Comparison of ENCODE assay signal across 7 cellular contexts in the genomic region with DNA sequence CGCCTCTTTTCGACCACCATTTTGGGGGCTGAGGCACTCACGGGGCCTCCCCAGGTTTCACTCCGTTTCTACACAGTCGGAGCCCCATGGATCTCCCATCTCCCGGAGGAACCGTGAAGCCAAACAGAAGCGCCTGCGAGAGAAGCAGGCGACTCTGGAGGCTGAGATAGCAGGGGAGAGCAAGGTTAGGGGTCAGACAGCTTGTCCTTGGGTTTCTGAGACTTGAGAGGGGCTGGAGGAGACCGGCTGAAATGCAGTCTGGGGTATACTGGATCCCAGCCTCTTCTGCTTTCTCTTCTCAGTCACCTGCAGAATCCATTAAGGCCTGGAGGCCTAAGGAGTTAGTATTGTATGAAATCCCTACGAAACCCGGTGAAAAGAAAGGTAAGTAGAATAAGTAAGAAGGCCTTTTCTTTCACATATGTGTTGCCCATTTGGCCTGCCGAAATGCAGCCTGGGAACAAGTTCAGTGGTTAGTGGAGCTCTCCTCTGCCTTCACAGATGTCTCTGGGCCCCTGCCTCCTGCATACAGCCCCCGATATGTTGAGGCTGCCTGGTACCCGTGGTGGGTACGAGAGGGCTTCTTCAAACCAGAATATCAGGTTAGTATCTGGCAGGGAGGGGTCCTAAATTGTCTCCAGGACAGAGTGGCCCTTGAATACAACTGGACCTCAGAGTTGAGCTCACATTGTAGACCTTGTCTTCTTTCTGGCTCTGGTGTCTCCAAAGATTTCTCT. TPM values are rescaled to one million over a fixed set of nuclear protein-coding genes. Genes with fewer than 3 reads are reported as not detected.
DNase-seq lines count a peak whose midpoint lies in the region; ATAC-seq and TF ChIP-seq lines count a peak whose summit lies in the region.
"Had no signal": no experiment of that assay in that cellular context is flagged by ENCODE, and none has a peak within 500 bp of the region (broad histone marks: within the 10 kb centered on the region; RNA-seq: fewer than 3 reads in every experiment).

No MANE protein-coding gene starts in this region.

- H3K36me3 ChIP-seq in HCT116 (ENCODE audit: control insufficient read depth in 1 of 2, insufficient read depth in 2 of 2, low read length in 2 of 2): peaks cover 14 to 34% of the 10 kb centered on the region in 2 experiments; a peak in 3 of 4 replicates
- peaks cover 38 to 46% of the 10 kb centered on the region in 2 donors for H3K36me3 ChIP-seq in muscle layer of duodenum (ENCODE audit: control insufficient read depth in 1 of 2, insufficient read depth in 2 of 2, low read length in 2 of 2)

- POLR2A ChIA-PET in HCT116 (lab: Charles Lee): no interaction called here

- H3K27ac ChIP-seq in HCT116 (ENCODE audit: low read depth, low read length) (peak overlapping the region; percentile 71), angular gyrus (ENCODE audit: low read depth, low read length) (peak overlapping the region; percentile 89), muscle layer of duodenum (ENCODE audit: low read length) (peak overlapping the region; percentile 93)

- H3K9me3 ChIP-seq in HCT116 (ENCODE audit: control insufficient read depth in 1 of 2, insufficient read depth in 1 of 2, low read depth in 1 of 2, low read length in 2 of 2) (no peaks in the 10 kb centered on the region), muscle layer of duodenum (ENCODE audit: control insufficient read depth in 1 of 2, low read length in 2 of 2) (no peaks in the 10 kb centered on the region)

- H3K79me2 ChIP-seq in HCT116 (ENCODE audit: insufficient read depth, low read length): no peaks in the 10 kb centered on the region; the same call in 1 of the 2 replicates

- RAD21 ChIA-PET in HCT116 (lab: Charles Lee; ENCODE audit: low non-redundant PET in 1 of 2, low total read pairs in 2 of 2, uncharacterized antibody in 2 of 2, unreplicated experiment in 2 of 2): interaction anchor here (1.0 to 1.2 kb wide), 6 partner anchors 28 to 172 kb away, joined by 3 to 8 read pairs (median 4); no protein-coding TSS in a partner anchor

- H3K4me2 ChIP-seq in HCT116 (ENCODE audit: low read length): peak overlapping the region; percentile 87

- TF ChIP-seq RAD21 in HCT116 (IDR thresholded peaks at IDR 0.05; ENCODE audit: low read depth): no peak

- H3K4me3 ChIP-seq in HCT116 (replicated peaks in 1 of 2; ENCODE audit: low read depth in 1 of 2, low read length in 2 of 2) (peak overlapping the region; percentile 58 to 72), muscle layer of duodenum (ENCODE audit: low read depth in 1 of 2, low read length in 2 of 2) (peak overlapping the region; percentile 75 to 80)

- no peak for TF ChIP-seq CTCF in HCT116 (IDR thresholded peaks at IDR 0.05 in 2 of 3, conservative IDR thresholded peaks at IDR 0.05 in 1 of 3; ENCODE audit: borderline replicate concordance in 1 of 3, insufficient read depth in 1 of 3, low read depth in 2 of 3, low read length in 2 of 3)

- CTCF ChIA-PET in HCT116 (lab: Charles Lee): interaction anchor here (0.7 to 5.0 kb wide), 16 partner anchors 8 to 200 kb away, joined by 3 to 66 read pairs (median 6); partner anchors contain the start of genes PSORS1C1 and SFTA2

- BruUV-seq in HCT116 (replicated peaks; lab: Mats Ljungman, UMichigan): no TSS peak

- H3K27me3 ChIP-seq in HCT116 (ENCODE audit: insufficient read depth, low read length) (no peaks in the 10 kb centered on the region), muscle layer of duodenum (ENCODE audit: low read depth, low read length) (no peaks in the 10 kb centered on the region)

- H3K9ac ChIP-seq in HCT116 (ENCODE audit: low read length): peak overlapping the region; percentile 83

- no peaks in the 10 kb centered on the region for H4K20me1 ChIP-seq in HCT116 (ENCODE audit: insufficient read depth)

- H2AFZ ChIP-seq in HCT116 (ENCODE audit: low read depth, low read length, poor library complexity, severe bottlenecking): no peak overlapping the region

- no peak for ATAC-seq in HCT116
- ATAC-seq in GM18873 (IDR thresholded peaks at IDR 0.05; ENCODE audit: low FRiP score, unreplicated experiment): no peak
- ATAC-seq in HG02870 (IDR thresholded peaks at IDR 0.05; ENCODE audit: unreplicated experiment): no peak

- H3K4me1 ChIP-seq in HCT116 (ENCODE audit: control insufficient read depth in 1 of 2, insufficient read depth in 2 of 2, low read length in 2 of 2): peaks cover 9 to 25% of the 10 kb centered on the region in 2 experiments; a peak in 3 of 4 replicates
- peaks cover 15 to 20% of the 10 kb centered on the region in 2 donors for H3K4me1 ChIP-seq in muscle layer of duodenum (ENCODE audit: control insufficient read depth in 1 of 2, insufficient read depth in 2 of 2, low read length in 2 of 2)

- intact Hi-C loops in HCT116 (cut with micrococcal nuclease): loop anchor here (1.0 to 2.0 kb wide), 6 partner anchors 87 to 278 kb away; no protein-coding TSS in a partner anchor

- no peaks in the 10 kb centered on the region for H3K9me2 ChIP-seq in HCT116 (ENCODE audit: insufficient read depth)

- DNase-seq in HCT116 (ENCODE audit: low read depth, low spot score) (no peak), dedifferentiated amniotic fluid mesenchymal stem cell (ENCODE audit: extremely low spot score) (no peak)

- peak; percentile 2 for TF ChIP-seq POLR2A in HCT116 (IDR thresholded peaks at IDR 0.05; ENCODE audit: borderline replicate concordance, extremely low read depth, insufficient read depth, insufficient read length)

TF ChIP-seq in HCT116, 20 proteins besides CTCF, POLR2A, EP300 and RAD21:
- no peak for TF ChIP-seq ATF3 (IDR thresholded peaks at IDR 0.05)
- TF ChIP-seq, protein P1, sequence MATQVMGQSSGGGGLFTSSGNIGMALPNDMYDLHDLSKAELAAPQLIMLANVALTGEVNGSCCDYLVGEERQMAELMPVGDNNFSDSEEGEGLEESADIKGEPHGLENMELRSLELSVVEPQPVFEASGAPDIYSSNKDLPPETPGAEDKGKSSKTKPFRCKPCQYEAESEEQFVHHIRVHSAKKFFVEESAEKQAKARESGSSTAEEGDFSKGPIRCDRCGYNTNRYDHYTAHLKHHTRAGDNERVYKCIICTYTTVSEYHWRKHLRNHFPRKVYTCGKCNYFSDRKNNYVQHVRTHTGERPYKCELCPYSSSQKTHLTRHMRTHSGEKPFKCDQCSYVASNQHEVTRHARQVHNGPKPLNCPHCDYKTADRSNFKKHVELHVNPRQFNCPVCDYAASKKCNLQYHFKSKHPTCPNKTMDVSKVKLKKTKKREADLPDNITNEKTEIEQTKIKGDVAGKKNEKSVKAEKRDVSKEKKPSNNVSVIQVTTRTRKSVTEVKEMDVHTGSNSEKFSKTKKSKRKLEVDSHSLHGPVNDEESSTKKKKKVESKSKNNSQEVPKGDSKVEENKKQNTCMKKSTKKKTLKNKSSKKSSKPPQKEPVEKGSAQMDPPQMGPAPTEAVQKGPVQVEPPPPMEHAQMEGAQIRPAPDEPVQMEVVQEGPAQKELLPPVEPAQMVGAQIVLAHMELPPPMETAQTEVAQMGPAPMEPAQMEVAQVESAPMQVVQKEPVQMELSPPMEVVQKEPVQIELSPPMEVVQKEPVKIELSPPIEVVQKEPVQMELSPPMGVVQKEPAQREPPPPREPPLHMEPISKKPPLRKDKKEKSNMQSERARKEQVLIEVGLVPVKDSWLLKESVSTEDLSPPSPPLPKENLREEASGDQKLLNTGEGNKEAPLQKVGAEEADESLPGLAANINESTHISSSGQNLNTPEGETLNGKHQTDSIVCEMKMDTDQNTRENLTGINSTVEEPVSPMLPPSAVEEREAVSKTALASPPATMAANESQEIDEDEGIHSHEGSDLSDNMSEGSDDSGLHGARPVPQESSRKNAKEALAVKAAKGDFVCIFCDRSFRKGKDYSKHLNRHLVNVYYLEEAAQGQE (IDR thresholded peaks at IDR 0.05; ENCODE audit: low read depth): no peak
- TF ChIP-seq SRF (IDR thresholded peaks at IDR 0.05; ENCODE audit: low read depth): no peak
- TF ChIP-seq CEBPB (IDR thresholded peaks at IDR 0.05; ENCODE audit: low read depth): no peak
- no peak for TF ChIP-seq EZH2 (IDR thresholded peaks at IDR 0.05)
- no peak for TF ChIP-seq SP1 (IDR thresholded peaks at IDR 0.05; ENCODE audit: low read depth)

RNA-seq across cellular contexts. Expression of gene VARS2, which starts 1.0 kb away (rescaled TPM):
- total RNA-seq in HCT116 (2021; ENCODE audit: unreplicated experiment): 39.8 TPM
- polyA plus RNA-seq in HCT116 (2012): 25.8 and 27.3 TPM in 2 replicates

RNA-seq across cellular contexts. Expression of gene GTF2H4, which starts 7.0 kb away (rescaled TPM):
- 59.7 TPM for total RNA-seq in HCT116 (2021; ENCODE audit: unreplicated experiment)
- 27.3 and 35.0 TPM in 2 replicates for polyA plus RNA-seq in HCT116 (2012)

RNA-seq across cellular contexts. Expression of gene SFTA2, which starts 16.9 kb away (rescaled TPM):
- not detected for total RNA-seq in HCT116 (2021; ENCODE audit: unreplicated experiment)
- not detected in 2 replicates for polyA plus RNA-seq in HCT116 (2012)
- total RNA-seq: SK-MEL-5 had no signal

RNA-seq across cellular contexts. Expression of gene MUCL3, which starts 25.8 kb away (rescaled TPM):
- 0.15 TPM for total RNA-seq in HCT116 (2021; ENCODE audit: unreplicated experiment)
- 0.02 and 0.04 TPM in 2 replicates for polyA plus RNA-seq in HCT116 (2012)
- total RNA-seq: SK-MEL-5 had no signal

RNA-seq across cellular contexts. Expression of gene DDR1, which starts 30.7 kb away (rescaled TPM):
- total RNA-seq in HCT116 (2021; ENCODE audit: unreplicated experiment): 211 TPM
- polyA plus RNA-seq in HCT116 (2012): 138 and 167 TPM in 2 replicates
